ENCODE assay signal across 15 cellular contexts in genomic region chr9:2093920-2094597, GRCh38.
DNase-seq lines count a peak whose midpoint lies in the region; ATAC-seq, FAIRE-seq and TF ChIP-seq lines count a peak whose summit lies in the region.
"Had no signal": no experiment of that assay in that cellular context is flagged by ENCODE, and none has a peak within 500 bp of the region (broad histone marks: within the 10 kb centered on the region; RNA-seq: fewer than 3 reads in every experiment).

No MANE protein-coding gene starts in this region.

- intact Hi-C loops in Right ventricle myocardium superior (cut with DNase I) (no loop called here), cardiac septum (cut with DNase I) (no loop called here)
- intact Hi-C loops in CD4-positive, alpha-beta T cell (cut with DNase I, micrococcal nuclease): no loop called here

- no peak overlapping the region for H3K4me3 Mint-ChIP-seq in brain
- no peak overlapping the region for H3K4me3 Mint-ChIP-seq in CD4-positive, alpha-beta T cell
- H3K4me3 Mint-ChIP-seq: central memory CD8-positive, alpha-beta T cell; naive thymus-derived CD8-positive, alpha-beta T cell; T-cell had no signal

- H3K27me3 Mint-ChIP-seq in brain: no peaks in the 10 kb centered on the region
- H3K27me3 Mint-ChIP-seq in CD4-positive, alpha-beta T cell: no peaks in the 10 kb centered on the region
- H3K27me3 Mint-ChIP-seq: central memory CD8-positive, alpha-beta T cell; naive thymus-derived CD8-positive, alpha-beta T cell; T-cell had no signal

- H3K9me3 Mint-ChIP-seq in brain: no peaks in the 10 kb centered on the region
- no peaks in the 10 kb centered on the region for H3K9me3 Mint-ChIP-seq in CD4-positive, alpha-beta T cell
- H3K9me3 Mint-ChIP-seq: central memory CD8-positive, alpha-beta T cell; naive thymus-derived CD8-positive, alpha-beta T cell; T-cell had no signal

- peak overlapping the region in 3 of 5 experiments; percentile 10 to 88 (median 75) for H3K27ac Mint-ChIP-seq in brain
- no peak overlapping the region for H3K27ac Mint-ChIP-seq in CD4-positive, alpha-beta T cell
- H3K27ac Mint-ChIP-seq: T-cell had no signal

- CTCF ChIA-PET in CD4-positive, alpha-beta T cell (lab: Charles Lee): interaction anchor here (0.7 kb wide), 1 partner anchor 22 kb away, joined by 3 read pairs; no protein-coding TSS in a partner anchor

- no peaks in the 10 kb centered on the region for H3K27me3 ChIP-seq in CD4-positive, alpha-beta T cell (ENCODE audit: control insufficient read depth, insufficient read depth, low read length)

- peaks cover 7% of the 10 kb centered on the region for H3K4me1 Mint-ChIP-seq in brain
- peaks cover 13% of the 10 kb centered on the region for H3K4me1 Mint-ChIP-seq in CD4-positive, alpha-beta T cell (ENCODE audit: low read depth)

- no peak overlapping the region for H3K27ac ChIP-seq in CD4-positive, alpha-beta T cell (ENCODE audit: low read depth, low read length)
- H3K27ac ChIP-seq: KMS-11 had no signal

- DNase-seq in Right ventricle myocardium superior (no peak), cardiac septum (ENCODE audit: low spot score) (no peak), iPS DF 19.7 (ENCODE audit: low read depth, low spot score) (peak; percentile 40), urothelium cell line (ENCODE audit: low spot score) (peak; percentile 5)
- DNase-seq in CD4-positive, alpha-beta T cell: no peak
- DNase-seq: C1 segment of cervical spinal cord; naive thymus-derived CD8-positive, alpha-beta T cell; NCI-H748 treated with DMSO at 0.1 percent for 48 hours; stimulated activated naive CD4-positive, alpha-beta T cell treated with Interleukin-2 at 50 U/mL for 16 hours; T-cell had no signal

- TF ChIP-seq CTCF in brain (conservative IDR thresholded peaks at IDR 0.05): no peak
- no peak for TF ChIP-seq CTCF in CD4-positive, alpha-beta T cell (IDR thresholded peaks at IDR 0.05)

- ATAC-seq in Right ventricle myocardium superior (ENCODE audit: poor library complexity) (peak; percentile 49), HG02870 (IDR thresholded peaks at IDR 0.05; ENCODE audit: unreplicated experiment) (no peak), GM18517 (IDR thresholded peaks at IDR 0.05; ENCODE audit: unreplicated experiment) (no peak)
- no peak for ATAC-seq in CD4-positive, alpha-beta T cell (ENCODE audit: poor library complexity)
- ATAC-seq: naive thymus-derived CD8-positive, alpha-beta T cell; T-cell had no signal

- peaks cover 62% of the 10 kb centered on the region for H3K36me3 Mint-ChIP-seq in brain
- peaks cover 97% of the 10 kb centered on the region for H3K36me3 Mint-ChIP-seq in CD4-positive, alpha-beta T cell (ENCODE audit: low read depth)

- POLR2A ChIA-PET in CD4-positive, alpha-beta T cell (lab: Charles Lee): no interaction called here

- no peak for FAIRE-seq in urothelium cell line (lab: Jason Lieb, UNC)

- no peaks in the 10 kb centered on the region for H3K9me3 ChIP-seq in CD4-positive, alpha-beta T cell (ENCODE audit: control insufficient read depth, low read length)

Comparison
In these comparisons a context has a peak if more than half of its experiments do, and no peak if none do; other contexts are left out.
1. DNase-seq: peak in iPS DF 19.7 (single experiment) and urothelium cell line (single experiment); none in Right ventricle myocardium superior (single experiment), cardiac septum (single experiment) and CD4-positive, alpha-beta T cell (0 of 10).